10 cellular contexts compared by ENCODE assay signal in genomic region chr7:102991077-102991539, GRCh38.
DNase-seq lines count a peak whose midpoint lies in the region; ATAC-seq and TF ChIP-seq lines count a peak whose summit lies in the region.
"Had no signal": no experiment of that assay in that cellular context is flagged by ENCODE, and none has a peak within 500 bp of the region (broad histone marks: within the 10 kb centered on the region; RNA-seq: fewer than 3 reads in every experiment).

No MANE protein-coding gene starts in this region.

- no peaks in the 10 kb centered on the region for H3K36me3 ChIP-seq in SJSA1
- H3K36me3 ChIP-seq in transverse colon = no peaks in the 10 kb centered on the region
- no peaks in the 10 kb centered on the region for H3K36me3 ChIP-seq in right atrium auricular region

- H3K4me1 ChIP-seq in SJSA1 (replicated peaks) (peaks cover 26% of the 10 kb centered on the region), transverse colon (peaks cover 14 to 38% (median 19%) of the 10 kb centered on the region in 4 donors), right atrium auricular region (peaks cover 0 to 17% of the 10 kb centered on the region in 2 donors)

- H3K4me3 ChIP-seq in SJSA1 = no peak overlapping the region
- no peak overlapping the region for H3K4me3 ChIP-seq in fibroblast of pulmonary artery (replicated peaks; ENCODE audit: low read depth, low read length)
- H3K4me3 ChIP-seq in transverse colon = no peak overlapping the region
- H3K4me3 ChIP-seq in right atrium auricular region = no peak overlapping the region

- ATAC-seq in GM21367 (IDR thresholded peaks at IDR 0.05; ENCODE audit: unreplicated experiment) = no peak
- ATAC-seq in GM18505 (IDR thresholded peaks at IDR 0.05; ENCODE audit: unreplicated experiment) = no peak
- ATAC-seq: CD8-positive, alpha-beta T cell had no signal

- TF ChIP-seq EP300 in transverse colon (IDR thresholded peaks at IDR 0.05; ENCODE audit: low read depth) = no peak

- no peaks in the 10 kb centered on the region for H3K27me3 ChIP-seq in SJSA1 (replicated peaks)
- no peaks in the 10 kb centered on the region for H3K27me3 ChIP-seq in transverse colon
- no peaks in the 10 kb centered on the region for H3K27me3 ChIP-seq in right atrium auricular region

- in situ Hi-C loops in transverse colon (cut with MboI; ENCODE audit: low pct_ligation_motif_present in 1 of 4, low pct_unique_long_range_greater_than_20kb in 1 of 4, low sequenced_read_pairs in 3 of 4) = no loop called here

- intact Hi-C loops in transverse colon (cut with DNase I; ENCODE audit: low total_unique reads) = no loop called here

- TF ChIP-seq CTCF in fibroblast of pulmonary artery (IDR thresholded peaks at IDR 0.05; ENCODE audit: low read length, missing control alignments) (no peak), transverse colon (IDR thresholded peaks at IDR 0.05) (no peak), right atrium auricular region (IDR thresholded peaks at IDR 0.05) (no peak)

- 0 out of 2 replicates have a peak, but pooled peaks cover 4% of the 10 kb centered on the region for H3K9me3 ChIP-seq in SJSA1 (replicated peaks)
- no peaks in the 10 kb centered on the region for H3K9me3 ChIP-seq in transverse colon
- H3K9me3 ChIP-seq in right atrium auricular region = no peaks in the 10 kb centered on the region

- H3K27ac ChIP-seq in SJSA1 (peak overlapping the region; percentile 46; the same call in 1 of the 2 replicates), transverse colon (peak overlapping the region; percentile 48 to 78 (median 74)), right atrium auricular region (peak overlapping the region in 1 of 2 donors; percentile 15)

- DNase-seq in Kasumi-1 (lab: John Stamatoyannopoulos, UW) (peak; percentile 10 to 28), SJSA1 (ENCODE audit: low read depth in 1 of 2, low spot score in 2 of 2) (no peak), fibroblast of pulmonary artery (ENCODE audit: low read depth) (peak; percentile 28), transverse colon (no peak), right atrium auricular region (ENCODE audit: low spot score) (no peak)
- DNase-seq: activated CD8-positive, alpha-beta memory T cell treated with anti-CD3 and anti-CD28 coated beads for 24 hours; activated gamma-delta T cell treated with Interleukin-2 at 50 U/mL for 16 hours; CD8-positive, alpha-beta T cell had no signal

- TF ChIP-seq POLR2A in transverse colon (IDR thresholded peaks at IDR 0.05) (no peak), GM18505 (IDR thresholded peaks at IDR 0.05; ENCODE audit: borderline replicate concordance, extremely low read depth, insufficient read depth, insufficient read length) (no peak)

Comparison
In these comparisons a context has a peak if more than half of its experiments do, and no peak if none do; other contexts are left out.
1. DNase-seq: peak in Kasumi-1 (2 of 2) and fibroblast of pulmonary artery (single experiment); none in SJSA1 (0 of 2), transverse colon (single experiment) and right atrium auricular region (single experiment).